In genomic region chr9:118693645-118694044, GRCh38 we compare ENCODE assay signal across 16 cellular contexts.
A peak's percentile ranks its signal among the peaks of the same experiment; 100 is the strongest.
DNase-seq lines count a peak whose midpoint lies in the region; ATAC-seq and TF ChIP-seq lines count a peak whose summit lies in the region.
"Had no signal": no experiment of that assay in that cellular context is flagged by ENCODE, and none has a peak within 500 bp of the region (broad histone marks: within the 10 kb centered on the region; RNA-seq: fewer than 3 reads in every experiment).

No MANE protein-coding gene starts in this region.

- CTCF ChIA-PET in HCT116 (lab: Charles Lee), result no interaction called here

- POLR2A ChIA-PET in HCT116 (lab: Charles Lee), result no interaction called here

- no peaks in the 10 kb centered on the region for H3K36me3 ChIP-seq in HCT116 (ENCODE audit: control insufficient read depth in 1 of 2, insufficient read depth in 2 of 2, low read length in 2 of 2)
- no peaks in the 10 kb centered on the region for H3K36me3 ChIP-seq in adipocyte (ENCODE audit: control insufficient read depth, insufficient read depth, low read length, severe bottlenecking)

- no peak for TF ChIP-seq RAD21 in HCT116 (IDR thresholded peaks at IDR 0.05; ENCODE audit: low read depth)

- DNase-seq in A172 (ENCODE audit: low spot score) (peak; percentile 10), HCT116 (ENCODE audit: low read depth, low spot score) (no peak), adipocyte (ENCODE audit: low read depth) (peak; percentile 2), iris pigment epithelial cell (ENCODE audit: low read depth) (peak; percentile 3), nucleus accumbens (lab: John Stamatoyannopoulos, UW) (no peak)
- DNase-seq: Caco-2, DMS53, Kasumi-1, MV-4-11, NCI-H1436, NCI-H2029 treated with DMSO at 0.1 percent for 48 hours, NCI-H524 treated with DMSO at 0.1 percent for 48 hours had no signal

- H3K27ac ChIP-seq in HCT116 (ENCODE audit: low read depth, low read length), result no peak overlapping the region
- H3K27ac ChIP-seq: RWPE1 had no signal

- no peaks in the 10 kb centered on the region for H3K79me2 ChIP-seq in HCT116 (ENCODE audit: insufficient read depth, low read length)

- H2AFZ ChIP-seq in HCT116 (ENCODE audit: low read depth, low read length, poor library complexity, severe bottlenecking), result no peak overlapping the region

- H4K20me1 ChIP-seq in HCT116 (ENCODE audit: insufficient read depth), result no peaks in the 10 kb centered on the region

- BruUV-seq in HCT116 (replicated peaks; lab: Mats Ljungman, UMichigan), result no TSS peak

- ATAC-seq in HCT116, result no peak
- ATAC-seq in GM21528 (IDR thresholded peaks at IDR 0.05; ENCODE audit: low FRiP score, unreplicated experiment), result no peak
- no peak for ATAC-seq in GM21619 (IDR thresholded peaks at IDR 0.05; ENCODE audit: unreplicated experiment)
- ATAC-seq in HG02763 (IDR thresholded peaks at IDR 0.05; ENCODE audit: unreplicated experiment), result no peak

- H3K9me2 ChIP-seq in HCT116 (ENCODE audit: insufficient read depth), result no peaks in the 10 kb centered on the region

- TF ChIP-seq POLR2A in HCT116 (IDR thresholded peaks at IDR 0.05; ENCODE audit: borderline replicate concordance, extremely low read depth, insufficient read depth, insufficient read length), result no peak

- H3K27me3 ChIP-seq in HCT116 (ENCODE audit: insufficient read depth, low read length) (no peaks in the 10 kb centered on the region), adipocyte (replicated peaks; ENCODE audit: control insufficient read depth, insufficient read depth, low read length) (no peaks in the 10 kb centered on the region)

- H3K9ac ChIP-seq in HCT116 (ENCODE audit: low read length) (no peak overlapping the region), adipocyte (ENCODE audit: low read length) (no peak overlapping the region)

- no peak overlapping the region for H3K4me2 ChIP-seq in HCT116 (ENCODE audit: low read length)

- no peak for TF ChIP-seq CTCF in HCT116 (IDR thresholded peaks at IDR 0.05 in 2 of 3, conservative IDR thresholded peaks at IDR 0.05 in 1 of 3; ENCODE audit: borderline replicate concordance in 1 of 3, insufficient read depth in 1 of 3, low read depth in 2 of 3, low read length in 2 of 3)

- peaks cover 9 to 15% of the 10 kb centered on the region in 2 experiments; a peak in 2 of 4 replicates for H3K9me3 ChIP-seq in HCT116 (ENCODE audit: control insufficient read depth in 1 of 2, insufficient read depth in 1 of 2, low read depth in 1 of 2, low read length in 2 of 2)
- H3K9me3 ChIP-seq in adipocyte (ENCODE audit: control insufficient read depth, low read length), result no peaks in the 10 kb centered on the region
- H3K9me3 ChIP-seq: Caco-2 had no signal

- RAD21 ChIA-PET in HCT116 (lab: Charles Lee; ENCODE audit: low non-redundant PET in 1 of 2, low total read pairs in 2 of 2, uncharacterized antibody in 2 of 2, unreplicated experiment in 2 of 2), result no interaction called here

- intact Hi-C loops in HCT116 (cut with micrococcal nuclease), result no loop called here

- H3K4me3 ChIP-seq in HCT116 (replicated peaks in 1 of 2; ENCODE audit: low read depth in 1 of 2, low read length in 2 of 2) (no peak overlapping the region), adipocyte (ENCODE audit: low read length) (no peak overlapping the region)

- no peaks in the 10 kb centered on the region for H3K4me1 ChIP-seq in HCT116 (ENCODE audit: control insufficient read depth in 1 of 2, insufficient read depth in 2 of 2, low read length in 2 of 2)
- no peaks in the 10 kb centered on the region for H3K4me1 ChIP-seq in adipocyte (ENCODE audit: control insufficient read depth, insufficient read depth, low read length)

TF ChIP-seq in HCT116, 20 proteins besides CTCF, POLR2A, EP300 and RAD21:
- TF ChIP-seq REST (IDR thresholded peaks at IDR 0.05; ENCODE audit: low read depth) (peak; percentile 3; the same call in 1 of the 2 replicates), CEBPB (IDR thresholded peaks at IDR 0.05; ENCODE audit: low read depth) (no peak)
TF ChIP-seq in HCT116: peak in this region for 1.

Comparison
In these comparisons a context has a peak if more than half of its experiments do, and no peak if none do; other contexts are left out.
1. DNase-seq: peak in A172 (single experiment), adipocyte (single experiment) and iris pigment epithelial cell (single experiment); none in HCT116 (single experiment) and nucleus accumbens (0 of 56).